In genomic region chr18:60809937-60810336, GRCh38 we compare ENCODE assay signal across 15 cellular contexts.
"Had no signal": no experiment of that assay in that cellular context is flagged by ENCODE, and none has a peak within 500 bp of the region (broad histone marks: within the 10 kb centered on the region; RNA-seq: fewer than 3 reads in every experiment).

No MANE protein-coding gene starts in this region.

- H3K9me3 ChIP-seq: colonic mucosa, esophagus muscularis mucosa, thyroid gland had no signal

- H3K4me1 Mint-ChIP-seq: activated CD4-positive, alpha-beta memory T cell treated with anti-CD3 and anti-CD28 coated beads, Interleukin-2, amount 10 ng/mL, durations not matched to agents 7 days and 5 days; stimulated activated memory B cell treated with anti-CD40 and anti-IgM and Interleukin-4, amounts not matched to agents 10 μg/mL and 1 μg/mL and 100 μg/mL, for 72 hours had no signal

- DNase-seq: activated CD4-positive, alpha-beta memory T cell treated with anti-CD3 and anti-CD28 coated beads, Interleukin-2, amount 10 ng/mL, durations not matched to agents 7 days and 5 days; activated effector memory CD4-positive, alpha-beta T cell treated with Interleukin-2 at 50 U/mL for 16 hours; activated naive CD4-positive, alpha-beta T cell treated with anti-CD3 and anti-CD28 coated beads, Interleukin-2, amount 50 U/mL, for 16 hours; activated T-cell treated with anti-CD3 and anti-CD28 coated beads, Interleukin-2, amount 50 U/mL, for 4 hours; colonic mucosa; hypothalamus; kidney glomerular epithelial cell; retina; stimulated activated CD4-positive, alpha-beta T cell treated with anti-CD3 and anti-CD28 coated beads, Interleukin-2, amount 100 ng/mL, for 48 hours; thyroid gland; WERI-Rb-1 had no signal

- ATAC-seq: activated T-cell treated with anti-CD3 and anti-CD28 coated beads, Interleukin-2, amount 50 U/mL, for 4 hours; natural killer cell treated with Interleukin-12 subunit alpha and Interleukin-12 subunit beta and Interleukin-15 and Interleukin-18, amount 100 ng/mL, for 72 hours; stimulated activated memory B cell treated with anti-CD40 and anti-IgM and Interleukin-4, amounts not matched to agents 10 μg/mL and 1 μg/mL and 100 μg/mL, for 72 hours had no signal

- H3K36me3 ChIP-seq: cardiac muscle cell, colonic mucosa, esophagus muscularis mucosa, thyroid gland, WERI-Rb-1 had no signal

- H3K27ac Mint-ChIP-seq: activated CD4-positive, alpha-beta memory T cell treated with anti-CD3 and anti-CD28 coated beads, Interleukin-2, amount 10 ng/mL, durations not matched to agents 7 days and 5 days; natural killer cell treated with Interleukin-12 subunit alpha and Interleukin-12 subunit beta and Interleukin-15 and Interleukin-18, amount 100 ng/mL, for 72 hours; stimulated activated memory B cell treated with anti-CD40 and anti-IgM and Interleukin-4, amounts not matched to agents 10 μg/mL and 1 μg/mL and 100 μg/mL, for 72 hours had no signal

- H3K36me3 Mint-ChIP-seq: natural killer cell treated with Interleukin-12 subunit alpha and Interleukin-12 subunit beta and Interleukin-15 and Interleukin-18, amount 100 ng/mL, for 72 hours; stimulated activated memory B cell treated with anti-CD40 and anti-IgM and Interleukin-4, amounts not matched to agents 10 μg/mL and 1 μg/mL and 100 μg/mL, for 72 hours had no signal

- H3K4me3 Mint-ChIP-seq: activated CD4-positive, alpha-beta memory T cell treated with anti-CD3 and anti-CD28 coated beads, Interleukin-2, amount 10 ng/mL, durations not matched to agents 7 days and 5 days; activated T-cell treated with anti-CD3 and anti-CD28 coated beads, Interleukin-2, amount 50 U/mL, for 4 hours; natural killer cell treated with Interleukin-12 subunit alpha and Interleukin-12 subunit beta and Interleukin-15 and Interleukin-18, amount 100 ng/mL, for 72 hours; stimulated activated memory B cell treated with anti-CD40 and anti-IgM and Interleukin-4, amounts not matched to agents 10 μg/mL and 1 μg/mL and 100 μg/mL, for 72 hours had no signal

- H3K27me3 ChIP-seq: cardiac muscle cell, colonic mucosa, esophagus muscularis mucosa, thyroid gland had no signal

- H3K9me3 Mint-ChIP-seq: activated CD4-positive, alpha-beta memory T cell treated with anti-CD3 and anti-CD28 coated beads, Interleukin-2, amount 10 ng/mL, durations not matched to agents 7 days and 5 days; stimulated activated memory B cell treated with anti-CD40 and anti-IgM and Interleukin-4, amounts not matched to agents 10 μg/mL and 1 μg/mL and 100 μg/mL, for 72 hours had no signal

- H3K27me3 Mint-ChIP-seq: activated CD4-positive, alpha-beta memory T cell treated with anti-CD3 and anti-CD28 coated beads, Interleukin-2, amount 10 ng/mL, durations not matched to agents 7 days and 5 days; natural killer cell treated with Interleukin-12 subunit alpha and Interleukin-12 subunit beta and Interleukin-15 and Interleukin-18, amount 100 ng/mL, for 72 hours; stimulated activated memory B cell treated with anti-CD40 and anti-IgM and Interleukin-4, amounts not matched to agents 10 μg/mL and 1 μg/mL and 100 μg/mL, for 72 hours had no signal

- H3K4me3 ChIP-seq: cardiac muscle cell, colonic mucosa, esophagus muscularis mucosa, thyroid gland had no signal

- H3K27ac ChIP-seq: cardiac muscle cell, colonic mucosa, esophagus muscularis mucosa, thyroid gland, WERI-Rb-1 had no signal

- H3K4me1 ChIP-seq: colonic mucosa, esophagus muscularis mucosa, thyroid gland had no signal
